In genomic region chr21:15729674-15730483, GRCh38 we compare ENCODE assay signal across 8 cellular contexts. TPM values are rescaled to one million over a fixed set of nuclear protein-coding genes. Genes with fewer than 3 reads are reported as not detected.
DNase-seq lines count a peak whose midpoint lies in the region; FAIRE-seq and TF ChIP-seq lines count a peak whose summit lies in the region.

TSS of gene USP25 (plus strand) at chr21:15729982. CDS start at chr21:15730394, 412 bp downstream.

- H3K4me2 ChIP-seq in Loucy (ENCODE audit: low read depth, low read length, poor library complexity, severe bottlenecking), result peak within 1 kb of the TSS; percentile 95

- in situ Hi-C loops in SK-MEL-5 (cut with HindIII; ENCODE audit: low pct_unique_long_range_greater_than_20kb, low sequenced_read_pairs), result no loop called here

- H4K20me1 ChIP-seq in Loucy (ENCODE audit: insufficient read depth, low read length, poor library complexity, severe bottlenecking), result peaks cover 36% of the 10 kb centered on the region

- H3K9ac ChIP-seq in ES-I3 (ENCODE audit: low read depth, low read length) (peak within 1 kb of the TSS; percentile 80), Loucy (ENCODE audit: low read depth, low read length, poor library complexity, severe bottlenecking) (peak within 1 kb of the TSS; percentile 77)

- H3K4me1 ChIP-seq in ES-I3 (ENCODE audit: insufficient read depth, low read length) (peaks cover 4% of the 10 kb centered on the region; the same call in 1 of the 2 replicates), Loucy (ENCODE audit: insufficient read depth, low read length, poor library complexity, severe bottlenecking) (peaks cover 34% of the 10 kb centered on the region), neutrophil (ENCODE audit: control insufficient read depth in 1 of 2, insufficient read depth in 1 of 2, low read depth in 1 of 2, low read length in 1 of 2) (peaks cover 30 to 31% of the 10 kb centered on the region in 2 experiments)

- H3F3A ChIP-seq in Loucy (ENCODE audit: low read depth), result 0 out of 2 replicates have a peak, but pooled peaks cover 4% of the 10 kb centered on the region

- peak; percentile 87 for DNase-seq in H54 (ENCODE audit: insufficient read length, low spot score)
- peak; percentile 74 for DNase-seq in SK-MEL-5 (ENCODE audit: low read depth, low spot score)
- DNase-seq in activated naive CD4-positive, alpha-beta T cell (lab: John Stamatoyannopoulos, UW), result peak; percentile 52 to 88 (median 68)
- peak; percentile 97 to 99 for DNase-seq in frontal cortex (ENCODE audit: low spot score in 2 of 2)
- DNase-seq in substantia nigra (lab: John Stamatoyannopoulos, UW), result peak; percentile 37 to 92 (median 83)

- H3K79me2 ChIP-seq in Loucy (ENCODE audit: insufficient read depth, low read length), result peaks cover 40% of the 10 kb centered on the region

- H3K36me3 ChIP-seq in ES-I3 (ENCODE audit: insufficient read depth, low read length), result no peaks in the 10 kb centered on the region
- H3K36me3 ChIP-seq in Loucy (ENCODE audit: insufficient read depth, low read length), result no peaks in the 10 kb centered on the region
- no peaks in the 10 kb centered on the region for H3K36me3 ChIP-seq in neutrophil

- peak within 1 kb of the TSS; percentile 77 for H2AFZ ChIP-seq in Loucy (ENCODE audit: low read length)

- TF ChIP-seq POLR2A in H54 (IDR thresholded peaks at IDR 0.05; ENCODE audit: low read depth, low read length), result peak; percentile 99

- H3K4me3 ChIP-seq in Loucy (ENCODE audit: low read length, poor library complexity, severe bottlenecking) (peak within 1 kb of the TSS; percentile 92), neutrophil (ENCODE audit: low read depth in 1 of 2, low read length in 1 of 2) (peak within 1 kb of the TSS; percentile 82 to 90)

- TF ChIP-seq CTCF in Loucy (conservative IDR thresholded peaks at IDR 0.05; ENCODE audit: low read length), result no peak
- TF ChIP-seq CTCF in neutrophil (IDR thresholded peaks at IDR 0.05), result peak; percentile 36

- no peak for FAIRE-seq in H54 (lab: Jason Lieb, UNC)
- FAIRE-seq in frontal cortex (lab: Jason Lieb, UNC), result no peak

- H3K27ac ChIP-seq in neutrophil (peak within 1 kb of the TSS; percentile 95), substantia nigra (ENCODE audit: low read depth, low read length, poor library complexity, severe bottlenecking) (peak within 1 kb of the TSS; percentile 83)

- H3K9me3 ChIP-seq in ES-I3 (ENCODE audit: control insufficient read depth, insufficient read depth, low read length) (no peaks in the 10 kb centered on the region), Loucy (ENCODE audit: insufficient read depth, low read depth, low read length) (no peaks in the 10 kb centered on the region), neutrophil (no peaks in the 10 kb centered on the region)

- no peaks in the 10 kb centered on the region for H3K9me2 ChIP-seq in Loucy (replicated peaks; ENCODE audit: low read depth, low read length)

- H3K27me3 ChIP-seq in Loucy (ENCODE audit: insufficient read depth, low read length, poor library complexity, severe bottlenecking) (no peaks in the 10 kb centered on the region), neutrophil (no peaks in the 10 kb centered on the region)

RNA-seq across cellular contexts. Expression of gene USP25, which starts in this region (rescaled TPM):
- total RNA-seq in SK-MEL-5 (2014; rRNA removed; shearing (Covaris generic)), result 17.9 and 25.3 TPM in 2 replicates
- 9.5 and 15.3 TPM in 2 replicates for polyA plus RNA-seq in SK-MEL-5 (2015; cell fraction: cytosol; rRNA removed)
- polyA plus RNA-seq in SK-MEL-5 (2015; cell fraction: nucleus; rRNA removed), result 19.1 and 20.2 TPM in 2 replicates
- 94.2 TPM for total RNA-seq in frontal cortex

Comparison
In these comparisons a context has a peak if more than half of its experiments do, and no peak if none do; other contexts are left out.
1. Peak in every context shown above with its lines: DNase-seq, H3K4me3 ChIP-seq and H3K27ac ChIP-seq.